ENCODE assay signal across 29 cellular contexts in the genomic region with DNA sequence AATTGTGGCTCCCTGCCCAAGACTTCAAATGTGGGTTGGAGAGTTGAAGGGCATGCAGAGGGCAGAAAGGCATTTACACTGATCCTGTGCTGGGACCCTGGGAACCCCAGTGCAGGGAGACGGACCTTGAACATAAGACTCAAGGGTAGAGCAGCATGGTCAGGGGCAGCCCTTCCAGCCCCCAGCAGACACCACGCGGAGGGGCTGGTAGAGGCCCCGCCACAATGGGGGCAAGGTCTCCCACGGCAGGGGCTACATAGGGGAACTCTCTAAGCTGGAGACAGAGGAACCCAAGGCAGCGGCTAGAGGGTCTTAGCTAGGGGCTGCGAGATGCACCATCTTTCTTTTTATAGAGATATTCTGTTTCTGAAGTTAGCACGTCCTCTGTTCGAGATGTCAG. TPM values are rescaled to one million over a fixed set of nuclear protein-coding genes. Genes with fewer than 3 reads are reported as not detected.
"Had no signal": no experiment of that assay in that cellular context is flagged by ENCODE, and none has a peak within 500 bp of the region (broad histone marks: within the 10 kb centered on the region; RNA-seq: fewer than 3 reads in every experiment).

No MANE protein-coding gene starts in this region.

- DNase-seq: naive thymus-derived CD8-positive, alpha-beta T cell; nephron progenitor cell; nucleus accumbens; pancreas; retina; right cardiac atrium; spleen; stimulated activated CD4-positive, alpha-beta T cell treated with anti-CD3 and anti-CD28 coated beads, Interleukin-12 subunit alpha, Interleukin-12 subunit beta, amount 100 ng/mL, for 4 hours; stimulated activated CD4-positive, alpha-beta T cell treated with anti-CD3 and anti-CD28 coated beads, Interleukin-1b, Interleukin-23, amount 100 ng/mL, for 48 hours; stimulated activated CD4-positive, alpha-beta T cell treated with anti-CD3 and anti-CD28 coated beads, Interleukin-4, amount 100 ng/mL, for 1 hour; stimulated activated CD4-positive, alpha-beta T cell treated with anti-CD3 and anti-CD28 coated beads, Interleukin-4, amount 100 ng/mL, for 4 hours; stimulated activated CD8-positive, alpha-beta memory T cell treated with anti-CD3 and anti-CD28 coated beads, Interleukin-4, amount 100 ng/mL, for 48 hours; stimulated activated naive B cell treated with anti-CD40 and anti-IgM and Interleukin-4, amounts not matched to agents 10 μg/mL and 1 μg/mL and 100 μg/mL, for 72 hours; stimulated activated naive CD4-positive, alpha-beta T cell treated with Interleukin-2 at 50 U/mL for 16 hours; stomach; thyroid gland; trophoblast cell had no signal

- H3K4me3 ChIP-seq: pancreas, prostate gland, skin epidermis, smooth muscle cell, spleen, stomach, thoracic aorta, thyroid gland, tibial nerve, upper lobe of left lung, vagina had no signal

- ATAC-seq: naive thymus-derived CD8-positive, alpha-beta T cell; pancreas; right cardiac atrium; sciatic nerve; stimulated activated naive B cell treated with anti-CD40 and anti-IgM and Interleukin-4, amounts not matched to agents 10 μg/mL and 1 μg/mL and 100 μg/mL, for 72 hours had no signal

- H3K4me1 Mint-ChIP-seq: naive thymus-derived CD8-positive, alpha-beta T cell; stimulated activated naive B cell treated with anti-CD40 and anti-IgM and Interleukin-4, amounts not matched to agents 10 μg/mL and 1 μg/mL and 100 μg/mL, for 72 hours had no signal

- H3K27me3 ChIP-seq: pancreas, thyroid gland, tibial nerve, upper lobe of left lung, vagina had no signal

- H3K36me3 Mint-ChIP-seq: natural killer cell treated with Interleukin-12 subunit alpha and Interleukin-12 subunit beta and Interleukin-15 and Interleukin-18, amount 100 ng/mL, for 72 hours; stimulated activated naive B cell treated with anti-CD40 and anti-IgM and Interleukin-4, amounts not matched to agents 10 μg/mL and 1 μg/mL and 100 μg/mL, for 72 hours had no signal

- H3K36me3 ChIP-seq: neutrophil, pancreas, prostate gland, spleen, stomach, thoracic aorta, thyroid gland, tibial nerve, upper lobe of left lung, vagina had no signal

- H3K27ac Mint-ChIP-seq: naive thymus-derived CD8-positive, alpha-beta T cell; natural killer cell treated with Interleukin-12 subunit alpha and Interleukin-12 subunit beta and Interleukin-15 and Interleukin-18, amount 100 ng/mL, for 72 hours; nephron progenitor cell; stimulated activated naive CD8-positive, alpha-beta T cell treated with anti-CD3 and anti-CD28 coated beads, Interleukin-15, Interleukin-2, amounts not matched to agents 100 ng/mL and 50 ng/mL, for 24 hours had no signal

- H3K4me3 Mint-ChIP-seq: naive thymus-derived CD8-positive, alpha-beta T cell; natural killer cell treated with Interleukin-12 subunit alpha and Interleukin-12 subunit beta and Interleukin-15 and Interleukin-18, amount 100 ng/mL, for 72 hours; nephron progenitor cell; neural crest cell; stimulated activated naive B cell treated with anti-CD40 and anti-IgM and Interleukin-4, amounts not matched to agents 10 μg/mL and 1 μg/mL and 100 μg/mL, for 72 hours; stimulated activated naive CD8-positive, alpha-beta T cell treated with anti-CD3 and anti-CD28 coated beads, Interleukin-15, Interleukin-2, amounts not matched to agents 100 ng/mL and 50 ng/mL, for 24 hours had no signal

- H3K9me3 Mint-ChIP-seq: natural killer cell treated with Interleukin-12 subunit alpha and Interleukin-12 subunit beta and Interleukin-15 and Interleukin-18, amount 100 ng/mL, for 72 hours; neural crest cell had no signal

RNA-seq across cellular contexts. Expression of a gene that starts 45.2 kb away (rescaled TPM):
- total RNA-seq: naive thymus-derived CD8-positive, alpha-beta T cell; natural killer cell treated with Interleukin-12 subunit alpha and Interleukin-12 subunit beta and Interleukin-15 and Interleukin-18, amount 100 ng/mL, for 72 hours; smooth muscle cell had no signal
